ENCODE assay signal across 1 cellular context in the genomic region with DNA sequence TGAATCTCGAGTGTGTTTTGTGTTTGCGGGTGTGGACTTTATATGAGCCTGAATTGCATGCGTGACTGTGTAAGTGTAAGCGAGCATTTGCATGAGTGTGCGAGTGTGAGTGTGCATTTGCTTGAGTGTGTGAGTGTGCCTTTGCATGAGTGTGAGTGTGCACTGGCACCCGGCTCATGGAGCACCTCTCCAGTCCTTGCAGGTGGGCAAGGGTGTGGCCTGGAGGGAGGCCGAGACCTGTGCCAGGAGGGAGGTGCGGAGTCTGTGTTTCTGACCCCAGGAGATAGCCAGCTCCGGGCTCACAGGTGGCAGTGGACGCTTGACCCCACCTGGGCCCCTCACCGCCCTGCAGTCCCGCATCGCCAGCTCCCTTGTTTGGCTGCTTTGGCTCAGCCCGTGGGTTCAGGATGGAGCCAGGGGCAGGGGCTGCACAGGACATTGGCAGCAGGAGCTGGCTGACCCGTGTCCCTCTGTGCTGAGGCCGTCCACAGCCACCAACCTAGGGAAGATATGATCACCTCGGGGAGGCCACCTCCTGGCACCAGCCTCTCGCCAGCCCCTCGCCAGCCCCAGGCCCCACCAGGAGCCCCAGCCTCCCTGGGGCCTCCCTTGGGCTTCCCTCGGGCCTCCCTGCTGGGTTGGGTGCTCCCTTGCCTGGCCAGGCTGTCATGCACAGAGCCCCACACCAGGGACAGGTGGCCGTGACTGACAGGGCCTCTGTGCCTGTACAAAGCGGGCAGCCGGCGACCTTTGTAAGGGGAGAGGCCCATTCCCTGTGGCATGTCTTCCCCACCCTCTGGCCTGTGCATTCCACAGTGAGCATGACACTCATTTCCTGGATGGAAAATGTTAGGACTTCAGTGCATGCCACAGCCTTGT.
TF ChIP-seq lines count a peak whose summit lies in the region.

No MANE protein-coding gene starts in this region.

TF ChIP-seq in GM12878, 131 proteins besides CTCF, POLR2A, EP300 and RAD21 (continued from another document):
- TF ChIP-seq, protein P1, sequence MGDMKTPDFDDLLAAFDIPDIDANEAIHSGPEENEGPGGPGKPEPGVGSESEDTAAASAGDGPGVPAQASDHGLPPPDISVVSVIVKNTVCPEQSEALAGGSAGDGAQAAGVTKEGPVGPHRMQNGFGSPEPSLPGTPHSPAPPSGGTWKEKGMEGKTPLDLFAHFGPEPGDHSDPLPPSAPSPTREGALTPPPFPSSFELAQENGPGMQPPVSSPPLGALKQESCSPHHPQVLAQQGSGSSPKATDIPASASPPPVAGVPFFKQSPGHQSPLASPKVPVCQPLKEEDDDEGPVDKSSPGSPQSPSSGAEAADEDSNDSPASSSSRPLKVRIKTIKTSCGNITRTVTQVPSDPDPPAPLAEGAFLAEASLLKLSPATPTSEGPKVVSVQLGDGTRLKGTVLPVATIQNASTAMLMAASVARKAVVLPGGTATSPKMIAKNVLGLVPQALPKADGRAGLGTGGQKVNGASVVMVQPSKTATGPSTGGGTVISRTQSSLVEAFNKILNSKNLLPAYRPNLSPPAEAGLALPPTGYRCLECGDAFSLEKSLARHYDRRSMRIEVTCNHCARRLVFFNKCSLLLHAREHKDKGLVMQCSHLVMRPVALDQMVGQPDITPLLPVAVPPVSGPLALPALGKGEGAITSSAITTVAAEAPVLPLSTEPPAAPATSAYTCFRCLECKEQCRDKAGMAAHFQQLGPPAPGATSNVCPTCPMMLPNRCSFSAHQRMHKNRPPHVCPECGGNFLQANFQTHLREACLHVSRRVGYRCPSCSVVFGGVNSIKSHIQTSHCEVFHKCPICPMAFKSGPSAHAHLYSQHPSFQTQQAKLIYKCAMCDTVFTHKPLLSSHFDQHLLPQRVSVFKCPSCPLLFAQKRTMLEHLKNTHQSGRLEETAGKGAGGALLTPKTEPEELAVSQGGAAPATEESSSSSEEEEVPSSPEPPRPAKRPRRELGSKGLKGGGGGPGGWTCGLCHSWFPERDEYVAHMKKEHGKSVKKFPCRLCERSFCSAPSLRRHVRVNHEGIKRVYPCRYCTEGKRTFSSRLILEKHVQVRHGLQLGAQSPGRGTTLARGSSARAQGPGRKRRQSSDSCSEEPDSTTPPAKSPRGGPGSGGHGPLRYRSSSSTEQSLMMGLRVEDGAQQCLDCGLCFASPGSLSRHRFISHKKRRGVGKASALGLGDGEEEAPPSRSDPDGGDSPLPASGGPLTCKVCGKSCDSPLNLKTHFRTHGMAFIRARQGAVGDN (IDR thresholded peaks at IDR 0.05), result no peak
TF ChIP-seq in GM12878: peak in this region for 2.
